ENCODE assay signal across 6 cellular contexts in genomic region chr6:123352705-123353104, GRCh38.
"Had no signal": no experiment of that assay in that cellular context is flagged by ENCODE, and none has a peak within 500 bp of the region (broad histone marks: within the 10 kb centered on the region; RNA-seq: fewer than 3 reads in every experiment).

No MANE protein-coding gene starts in this region.

- H2AFZ ChIP-seq: GM23248 had no signal

- H3K27ac ChIP-seq: GM23248 had no signal

- H3K9ac ChIP-seq: GM23248 had no signal

- H3K4me3 ChIP-seq: GM23248 had no signal

- DNase-seq: GM23248, GOT3, H7, HCEC 1CT, IMR-90, KBM-7 had no signal
